ENCODE assay signal across 1 cellular context in genomic region chr7:128427289-128427891, GRCh38.
TF ChIP-seq lines count a peak whose summit lies in the region.

No MANE protein-coding gene starts in this region.

TF ChIP-seq in HepG2, 621 proteins besides CTCF, POLR2A, EP300 and RAD21:
- TF ChIP-seq SMC3 (IDR thresholded peaks at IDR 0.05; ENCODE audit: low read length) (peak; percentile 81), STAG1 (CRISPR knock-in tag; IDR thresholded peaks at IDR 0.05) (peak; percentile 86), MLX (CRISPR knock-in tag; IDR thresholded peaks at IDR 0.05) (no peak)
- TF ChIP-seq, protein P1, sequence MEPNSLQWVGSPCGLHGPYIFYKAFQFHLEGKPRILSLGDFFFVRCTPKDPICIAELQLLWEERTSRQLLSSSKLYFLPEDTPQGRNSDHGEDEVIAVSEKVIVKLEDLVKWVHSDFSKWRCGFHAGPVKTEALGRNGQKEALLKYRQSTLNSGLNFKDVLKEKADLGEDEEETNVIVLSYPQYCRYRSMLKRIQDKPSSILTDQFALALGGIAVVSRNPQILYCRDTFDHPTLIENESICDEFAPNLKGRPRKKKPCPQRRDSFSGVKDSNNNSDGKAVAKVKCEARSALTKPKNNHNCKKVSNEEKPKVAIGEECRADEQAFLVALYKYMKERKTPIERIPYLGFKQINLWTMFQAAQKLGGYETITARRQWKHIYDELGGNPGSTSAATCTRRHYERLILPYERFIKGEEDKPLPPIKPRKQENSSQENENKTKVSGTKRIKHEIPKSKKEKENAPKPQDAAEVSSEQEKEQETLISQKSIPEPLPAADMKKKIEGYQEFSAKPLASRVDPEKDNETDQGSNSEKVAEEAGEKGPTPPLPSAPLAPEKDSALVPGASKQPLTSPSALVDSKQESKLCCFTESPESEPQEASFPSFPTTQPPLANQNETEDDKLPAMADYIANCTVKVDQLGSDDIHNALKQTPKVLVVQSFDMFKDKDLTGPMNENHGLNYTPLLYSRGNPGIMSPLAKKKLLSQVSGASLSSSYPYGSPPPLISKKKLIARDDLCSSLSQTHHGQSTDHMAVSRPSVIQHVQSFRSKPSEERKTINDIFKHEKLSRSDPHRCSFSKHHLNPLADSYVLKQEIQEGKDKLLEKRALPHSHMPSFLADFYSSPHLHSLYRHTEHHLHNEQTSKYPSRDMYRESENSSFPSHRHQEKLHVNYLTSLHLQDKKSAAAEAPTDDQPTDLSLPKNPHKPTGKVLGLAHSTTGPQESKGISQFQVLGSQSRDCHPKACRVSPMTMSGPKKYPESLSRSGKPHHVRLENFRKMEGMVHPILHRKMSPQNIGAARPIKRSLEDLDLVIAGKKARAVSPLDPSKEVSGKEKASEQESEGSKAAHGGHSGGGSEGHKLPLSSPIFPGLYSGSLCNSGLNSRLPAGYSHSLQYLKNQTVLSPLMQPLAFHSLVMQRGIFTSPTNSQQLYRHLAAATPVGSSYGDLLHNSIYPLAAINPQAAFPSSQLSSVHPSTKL (CRISPR knock-in tag; IDR thresholded peaks at IDR 0.05): 0 out of 2 replicates have a peak, but pooled peaks have one; percentile 11
